Comparison of ENCODE assay signal across 8 cellular contexts in the genomic region with DNA sequence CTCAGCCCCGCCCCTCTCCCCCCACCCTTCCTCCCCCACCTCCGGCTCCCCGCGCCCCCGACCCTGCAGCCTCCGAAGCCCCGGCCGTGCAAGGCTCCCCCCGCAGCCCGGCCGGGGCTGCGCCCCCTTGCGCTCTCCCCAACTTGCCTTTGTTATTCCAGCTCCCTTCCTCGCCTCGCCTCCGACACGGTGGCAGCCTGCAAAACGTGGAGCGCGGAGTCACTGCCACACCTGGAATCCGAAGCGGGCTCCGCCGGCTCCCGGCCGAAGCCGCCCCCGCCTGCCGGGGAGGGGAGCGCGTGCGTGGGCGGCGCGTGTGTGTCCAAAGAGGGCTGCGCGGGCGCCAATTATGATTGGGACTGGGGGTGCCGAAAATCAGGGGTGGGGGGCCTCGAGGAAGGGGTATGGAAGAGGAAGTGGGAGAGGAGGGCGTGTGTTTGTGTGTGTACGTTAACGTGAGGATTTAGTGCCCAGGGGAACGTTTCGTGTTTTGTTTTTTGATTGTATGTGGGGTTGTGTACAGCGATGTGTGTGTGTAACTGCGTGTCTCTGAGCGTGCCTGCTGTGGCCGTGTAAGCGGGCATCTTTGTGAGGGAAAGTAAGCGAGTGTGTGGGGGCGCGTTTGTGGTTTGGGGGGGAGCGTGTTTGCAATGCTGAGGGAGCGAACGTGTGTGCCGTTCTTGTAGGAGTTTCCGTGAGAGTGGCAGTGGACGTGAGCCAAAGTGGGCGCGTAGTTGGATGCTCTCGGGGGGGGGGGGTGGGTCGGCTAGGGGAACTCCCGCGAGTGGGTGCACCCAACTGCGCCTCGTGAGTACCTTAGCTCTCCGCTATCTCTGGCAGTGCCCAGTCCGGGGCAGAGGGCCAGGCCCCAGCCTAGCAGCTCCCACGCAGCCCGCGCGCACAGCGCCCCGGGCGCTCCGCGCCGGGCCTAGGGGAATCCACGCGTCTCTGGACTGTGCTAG. TPM values are rescaled to one million over a fixed set of nuclear protein-coding genes. Genes with fewer than 3 reads are reported as not detected.
DNase-seq lines count a peak whose midpoint lies in the region; ATAC-seq and TF ChIP-seq lines count a peak whose summit lies in the region.

No MANE protein-coding gene starts in this region.

- H3K27ac Mint-ChIP-seq in osteocyte (ENCODE audit: unreplicated experiment), result peak overlapping the region; percentile 90

- peaks cover 7% of the 10 kb centered on the region; the same call in 1 of the 2 replicates for H3F3A ChIP-seq in MM.1S (ENCODE audit: insufficient read depth, low read length)

- H3K4me1 Mint-ChIP-seq in osteocyte (ENCODE audit: unreplicated experiment), result peaks cover 27% of the 10 kb centered on the region

- 1% methylated on average over 41 to 68 of the region's 81 CpGs for WGBS in testis, 2 donors

- intact Hi-C loops in testis (cut with DNase I; ENCODE audit: low total_unique reads), result loop anchor here (5.0 kb wide), 1 partner anchor 90 kb away; no protein-coding TSS in a partner anchor

- H3K4me3 ChIP-seq in MM.1S (ENCODE audit: low read length), result peak overlapping the region; percentile 83
- H3K4me3 ChIP-seq in adipocyte (ENCODE audit: low read length), result peak overlapping the region; percentile 95
- peak overlapping the region; percentile 97 for H3K4me3 ChIP-seq in cardiac muscle cell
- H3K4me3 ChIP-seq in testis, result peak overlapping the region; percentile 83 to 84

- H3K27me3 ChIP-seq in MM.1S (replicated peaks; ENCODE audit: insufficient read depth, low read length), result no peaks in the 10 kb centered on the region
- no peaks in the 10 kb centered on the region for H3K27me3 ChIP-seq in adipocyte (replicated peaks; ENCODE audit: control insufficient read depth, insufficient read depth, low read length)
- H3K27me3 ChIP-seq in cardiac muscle cell, result no peaks in the 10 kb centered on the region
- H3K27me3 ChIP-seq in testis, result no peaks in the 10 kb centered on the region

- DNase-seq in Daoy (ENCODE audit: low read depth) (peak; percentile 87), MM.1S (peak; percentile 76), SW480 (ENCODE audit: low spot score) (peak; percentile 76), adipocyte (ENCODE audit: low read depth) (peak; percentile 95), cardiac muscle cell (ENCODE audit: low read depth in 1 of 2, low spot score in 1 of 2) (peak; percentile 96 to 97), osteocyte (ENCODE audit: extremely low spot score, unreplicated experiment) (peak; percentile 96), testis (peak; percentile 91)

- TF ChIP-seq POLR2A in testis (IDR thresholded peaks at IDR 0.05), result no peak

- H3K27ac ChIP-seq in MM.1S (ENCODE audit: low read length), result no peak overlapping the region
- peak overlapping the region; percentile 97 for H3K27ac ChIP-seq in cardiac muscle cell
- H3K27ac ChIP-seq in testis, result peak overlapping the region; percentile 69 to 88

- peaks cover 23% of the 10 kb centered on the region for H3K79me2 ChIP-seq in MM.1S (ENCODE audit: low read length)

- H3K4me1 ChIP-seq in MM.1S (ENCODE audit: low read length) (peaks cover 6% of the 10 kb centered on the region; the same call in 1 of the 2 replicates), adipocyte (ENCODE audit: control insufficient read depth, insufficient read depth, low read length) (peaks cover 13% of the 10 kb centered on the region), cardiac muscle cell (ENCODE audit: low read depth) (peaks cover 18% of the 10 kb centered on the region), testis (peaks cover 25% of the 10 kb centered on the region)

- H2AFZ ChIP-seq in MM.1S (ENCODE audit: low read length), result peak overlapping the region; percentile 95

- peak overlapping the region; percentile 98 for H3K4me2 ChIP-seq in MM.1S (ENCODE audit: low read depth, low read length)

- ATAC-seq in GM19452 (IDR thresholded peaks at IDR 0.05; ENCODE audit: unreplicated experiment), result no peak

- H3K9me3 Mint-ChIP-seq in osteocyte (ENCODE audit: unreplicated experiment), result no peaks in the 10 kb centered on the region

- H3K4me3 Mint-ChIP-seq in osteocyte (ENCODE audit: unreplicated experiment), result peak overlapping the region; percentile 79

- H3K9me2 ChIP-seq in MM.1S (replicated peaks; ENCODE audit: insufficient read depth, low read length), result no peaks in the 10 kb centered on the region

- peak overlapping the region; percentile 57; the same call in 1 of the 2 replicates for H3K9ac ChIP-seq in MM.1S (ENCODE audit: low read length)
- H3K9ac ChIP-seq in adipocyte (ENCODE audit: low read length), result peak overlapping the region; percentile 96

- TF ChIP-seq CTCF in MM.1S (IDR thresholded peaks at IDR 0.05; ENCODE audit: low read length) (no peak), cardiac muscle cell (IDR thresholded peaks at IDR 0.05; ENCODE audit: low read depth, low read length) (peak; percentile 35), osteocyte (IDR thresholded peaks at IDR 0.05) (peak; percentile 42), testis (IDR thresholded peaks at IDR 0.05) (no peak)

- no peaks in the 10 kb centered on the region for H3K9me3 ChIP-seq in MM.1S (replicated peaks; ENCODE audit: insufficient read depth, low read length)
- H3K9me3 ChIP-seq in adipocyte (ENCODE audit: control insufficient read depth, low read length), result no peaks in the 10 kb centered on the region
- H3K9me3 ChIP-seq in cardiac muscle cell (ENCODE audit: low read depth), result no peaks in the 10 kb centered on the region
- no peaks in the 10 kb centered on the region for H3K9me3 ChIP-seq in testis

- H3K36me3 ChIP-seq in MM.1S (replicated peaks; ENCODE audit: insufficient read depth, low read length) (no peaks in the 10 kb centered on the region), adipocyte (ENCODE audit: control insufficient read depth, insufficient read depth, low read length, severe bottlenecking) (no peaks in the 10 kb centered on the region), cardiac muscle cell (no peaks in the 10 kb centered on the region), testis (ENCODE audit: low read depth, missing control alignments) (no peaks in the 10 kb centered on the region)

- no peaks in the 10 kb centered on the region for H3K36me3 Mint-ChIP-seq in osteocyte (ENCODE audit: unreplicated experiment)

- H3K27me3 Mint-ChIP-seq in osteocyte (ENCODE audit: unreplicated experiment), result no peaks in the 10 kb centered on the region

- no peaks in the 10 kb centered on the region for H4K20me1 ChIP-seq in MM.1S (ENCODE audit: insufficient read depth, low read length)

RNA-seq across cellular contexts. Expression of a gene that starts 1.2 kb away (rescaled TPM):
- 13.9 TPM in 2 replicates for total RNA-seq in Daoy (2014; rRNA removed; shearing (Covaris generic))
- 57.1 and 78.8 TPM in 2 replicates for total RNA-seq in cardiac muscle cell
- 48.2 and 57.7 TPM in 2 replicates for polyA plus RNA-seq in cardiac muscle cell
- total RNA-seq in osteocyte, result 90.5 and 96.0 TPM in 2 replicates
- 10 to 100 TPM; 18.8 to 22.0 TPM for total RNA-seq in testis
- polyA plus RNA-seq in testis (ENCODE audit: insufficient read depth, low read depth, low replicate concordance), result 15.2 TPM

Comparison
In these comparisons a context has a peak if more than half of its experiments do, and no peak if none do; other contexts are left out.
1. CTCF ChIP-seq: peak in cardiac muscle cell (single experiment) and osteocyte (single experiment); none in MM.1S (single experiment) and testis (0 of 3).
2. Peak in every context shown above with its lines, with median percentiles within 50 percentile points of each other: DNase-seq and H3K4me3 ChIP-seq.